ENCODE assay signal across 28 cellular contexts in genomic region chr7:125130173-125130572, GRCh38.
"Had no signal": no experiment of that assay in that cellular context is flagged by ENCODE, and none has a peak within 500 bp of the region (broad histone marks: within the 10 kb centered on the region; RNA-seq: fewer than 3 reads in every experiment).

No MANE protein-coding gene starts in this region.

- H3K36me3 ChIP-seq: colonic mucosa, esophagus muscularis mucosa, esophagus squamous epithelium, gastrocnemius medialis, gastroesophageal sphincter, heart left ventricle, heart right ventricle had no signal

- DNase-seq: colonic mucosa; cortex of kidney; dermis blood vessel endothelial cell; dorsolateral prefrontal cortex; effector CD4-positive, alpha-beta T cell; effector CD8-positive, alpha-beta T cell; effector memory CD4-positive, alpha-beta T cell; effector memory CD8-positive, alpha-beta T cell; endodermal cell; erythroblast; esophagus squamous epithelium; foreskin fibroblast; foreskin keratinocyte; foreskin melanocyte; gastrocnemius medialis; glutamatergic neuron; head of caudate nucleus; heart left ventricle; heart right ventricle had no signal

- H3K4me1 ChIP-seq: colonic mucosa, esophagus muscularis mucosa, esophagus squamous epithelium, foreskin keratinocyte, gastrocnemius medialis, gastroesophageal sphincter, heart left ventricle, heart right ventricle had no signal

- ATAC-seq: effector memory CD8-positive, alpha-beta T cell; esophagus mucosa; foreskin keratinocyte; gastrocnemius medialis; gastroesophageal sphincter; heart left ventricle; heart right ventricle had no signal

- H3K4me3 ChIP-seq: colonic mucosa, coronary artery, dorsolateral prefrontal cortex, esophagus muscularis mucosa, esophagus squamous epithelium, gastrocnemius medialis, gastroesophageal sphincter, heart left ventricle, heart right ventricle, hepatocyte had no signal

- H3K27me3 ChIP-seq: colonic mucosa, dorsolateral prefrontal cortex, esophagus muscularis mucosa, esophagus squamous epithelium, foreskin keratinocyte, gastrocnemius medialis, gastroesophageal sphincter, heart left ventricle, heart right ventricle, hepatocyte had no signal

- FAIRE-seq: colon, endometrium, frontal cortex had no signal

- H3K9me3 ChIP-seq: colonic mucosa, esophagus muscularis mucosa, esophagus squamous epithelium, gastrocnemius medialis, gastroesophageal sphincter, heart left ventricle had no signal

- H3K4me2 ChIP-seq: hepatocyte had no signal

- H3K79me2 ChIP-seq: hepatocyte had no signal

- H2AFZ ChIP-seq: hepatocyte had no signal

- H3K27ac ChIP-seq: colonic mucosa, coronary artery, dorsolateral prefrontal cortex, epithelial cell of prostate, esophagus muscularis mucosa, esophagus squamous epithelium, foreskin keratinocyte, gastrocnemius medialis, gastroesophageal sphincter, heart left ventricle, heart right ventricle, hepatocyte had no signal
